Comparison of ENCODE assay signal across 21 cellular contexts in genomic region chr1:65896721-65897120, GRCh38.
DNase-seq lines count a peak whose midpoint lies in the region; ATAC-seq, FAIRE-seq and TF ChIP-seq lines count a peak whose summit lies in the region.
"Had no signal": no experiment of that assay in that cellular context is flagged by ENCODE, and none has a peak within 500 bp of the region (broad histone marks: within the 10 kb centered on the region; RNA-seq: fewer than 3 reads in every experiment).

No MANE protein-coding gene starts in this region.

- no peak overlapping the region for H2AFZ ChIP-seq in Karpas-422 (ENCODE audit: low read length)

- no peaks in the 10 kb centered on the region for H3K9me2 ChIP-seq in Karpas-422 (replicated peaks; ENCODE audit: insufficient read depth, low read length)

- H4K20me1 ChIP-seq in Karpas-422 (ENCODE audit: insufficient read depth, low read depth, low read length), result no peaks in the 10 kb centered on the region
- H4K20me1 ChIP-seq: BLaER1 had no signal

- H3K9me3 ChIP-seq in Karpas-422 (ENCODE audit: low read length) (no peaks in the 10 kb centered on the region), gastrocnemius medialis (no peaks in the 10 kb centered on the region)
- H3K9me3 ChIP-seq: BLaER1 had no signal

- no peak overlapping the region for H3K4me2 ChIP-seq in Karpas-422 (ENCODE audit: low read depth, low read length, poor library complexity, severe bottlenecking)
- H3K4me2 ChIP-seq: BLaER1 had no signal

- H3K4me3 ChIP-seq in AG10803 (ENCODE audit: low read length) (no peak overlapping the region), Karpas-422 (ENCODE audit: low read length) (no peak overlapping the region), bronchial epithelial cell (ENCODE audit: low read depth, low read length) (no peak overlapping the region), gastrocnemius medialis (no peak overlapping the region)
- H3K4me3 ChIP-seq: BLaER1, GM12878 had no signal

- no peaks in the 10 kb centered on the region for H3K27me3 ChIP-seq in Karpas-422 (ENCODE audit: low read length)
- H3K27me3 ChIP-seq in bronchial epithelial cell (ENCODE audit: control insufficient read depth, insufficient read depth, low read length), result no peaks in the 10 kb centered on the region
- H3K27me3 ChIP-seq in gastrocnemius medialis, result no peaks in the 10 kb centered on the region
- H3K27me3 ChIP-seq: BLaER1 had no signal

- H3K36me3 ChIP-seq in Karpas-422 (ENCODE audit: insufficient read depth, low read length) (no peaks in the 10 kb centered on the region), bronchial epithelial cell (ENCODE audit: control insufficient read depth, insufficient read depth, low read length) (no peaks in the 10 kb centered on the region), gastrocnemius medialis (no peaks in the 10 kb centered on the region)
- H3K36me3 ChIP-seq: BLaER1 had no signal

- H3K4me1 ChIP-seq in Karpas-422 (ENCODE audit: low read length) (no peaks in the 10 kb centered on the region), gastrocnemius medialis (no peaks in the 10 kb centered on the region)
- H3K4me1 ChIP-seq: BLaER1 had no signal

- TF ChIP-seq CTCF in AG10803 (conservative IDR thresholded peaks at IDR 0.05; ENCODE audit: low read length) (no peak), bronchial epithelial cell (IDR thresholded peaks at IDR 0.05; ENCODE audit: insufficient read depth, low read length, severe bottlenecking) (no peak), gastrocnemius medialis (IDR thresholded peaks at IDR 0.05 in 4 of 5, conservative IDR thresholded peaks at IDR 0.05 in 1 of 5) (no peak)

- DNase-seq in AG10803 (ENCODE audit: low read depth) (peak; percentile 46), Karpas-422 (peak; percentile 22), bronchial epithelial cell (ENCODE audit: low read depth) (peak; percentile 2), myocyte (ENCODE audit: low read depth) (peak; percentile 51), NCI-H2029 (lab: John Stamatoyannopoulos, UW) (no peak), NCI-H2227 treated with DMSO at 0.1 percent for 48 hours (lab: John Stamatoyannopoulos, UW) (no peak), gastrocnemius medialis (no peak)
- DNase-seq in stimulated activated CD4-positive, alpha-beta T cell treated with anti-CD3 and anti-CD28 coated beads, Interleukin-15, amount 100 ng/mL, for 24 hours, result no peak
- DNase-seq: CD4-positive, alpha-beta memory T cell; DMS153; GOT3; MM.1S; NCI-H1092; NCI-H1436 treated with DMSO at 0.1 percent for 48 hours; NCI-H2081; NCI-H748 treated with DMSO at 0.1 percent for 48 hours; NK-92 treated with Interleukin-12 subunit alpha and Interleukin-12 subunit beta, amount 100 ng/mL, for 24 hours had no signal

- no peak overlapping the region for H3K27ac ChIP-seq in Karpas-422 (ENCODE audit: low read length)
- no peak overlapping the region for H3K27ac ChIP-seq in gastrocnemius medialis
- H3K27ac ChIP-seq: BLaER1 had no signal

- no peak for FAIRE-seq in bronchial epithelial cell (lab: Jason Lieb, UNC)
- FAIRE-seq: GM12878, RCC 7860 had no signal

- intact Hi-C loops in gastrocnemius medialis (cut with DNase I; ENCODE audit: low total_unique reads), result no loop called here

- TF ChIP-seq POLR2A in gastrocnemius medialis (IDR thresholded peaks at IDR 0.05), result no peak

- H3K79me2 ChIP-seq in Karpas-422 (ENCODE audit: low read length), result no peaks in the 10 kb centered on the region

- H3K9ac ChIP-seq in Karpas-422 (ENCODE audit: low read length), result no peak overlapping the region
- H3K9ac ChIP-seq: BLaER1 had no signal

- in situ Hi-C loops in gastrocnemius medialis (cut with MboI; ENCODE audit: low sequenced_read_pairs in 4 of 4), result no loop called here

- no peak for ATAC-seq in gastrocnemius medialis
- ATAC-seq: GM12878, Right ventricle myocardium inferior had no signal

Comparison
In these comparisons a context has a peak if more than half of its experiments do, and no peak if none do; other contexts are left out.
1. DNase-seq: peak in AG10803 (single experiment), Karpas-422 (single experiment), bronchial epithelial cell (single experiment) and myocyte (single experiment); none in NCI-H2029 (single experiment), stimulated activated CD4-positive, alpha-beta T cell treated with anti-CD3 and anti-CD28 coated beads, Interleukin-15, amount 100 ng/mL, for 24 hours (single experiment), NCI-H2227 treated with DMSO at 0.1 percent for 48 hours (single experiment) and gastrocnemius medialis (0 of 2).